1 cellular context compared by ENCODE assay signal in the genomic region with DNA sequence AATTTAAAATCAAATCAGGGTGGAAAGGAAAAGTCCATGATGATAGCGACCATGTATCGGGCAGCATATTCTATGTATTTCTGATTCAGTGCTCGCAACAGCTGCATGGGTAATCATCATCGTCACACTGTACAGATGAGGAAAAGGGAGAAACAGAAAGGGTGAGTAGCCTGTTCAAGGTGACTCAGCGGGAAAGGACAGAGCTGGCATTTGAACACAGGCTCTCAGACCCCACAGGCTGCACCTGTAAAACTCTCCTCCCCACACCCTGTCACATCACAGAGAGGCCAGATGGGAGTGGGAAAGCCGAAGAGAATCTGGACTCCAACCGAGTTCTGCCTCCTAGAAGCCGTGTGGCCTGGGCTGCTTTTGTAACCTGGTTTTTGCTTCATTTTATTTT.
A peak's percentile ranks its signal among the peaks of the same experiment; 100 is the strongest.
TF ChIP-seq lines count a peak whose summit lies in the region.

No MANE protein-coding gene starts in this region.

TF ChIP-seq in K562, 482 proteins besides CTCF, POLR2A, EP300 and RAD21 (continued from another document):
- peak; percentile 12 for TF ChIP-seq ZFP36 (IDR thresholded peaks at IDR 0.05; ENCODE audit: low read depth, low read length, partially characterized antibody)
- TF ChIP-seq ZEB2 (IDR thresholded peaks at IDR 0.05) = no peak
- TF ChIP-seq ZBTB1 (CRISPR knock-in tag; IDR thresholded peaks at IDR 0.05; ENCODE audit: borderline replicate concordance, low read depth) = no peak
